34 cellular contexts compared by ENCODE assay signal in the genomic region with DNA sequence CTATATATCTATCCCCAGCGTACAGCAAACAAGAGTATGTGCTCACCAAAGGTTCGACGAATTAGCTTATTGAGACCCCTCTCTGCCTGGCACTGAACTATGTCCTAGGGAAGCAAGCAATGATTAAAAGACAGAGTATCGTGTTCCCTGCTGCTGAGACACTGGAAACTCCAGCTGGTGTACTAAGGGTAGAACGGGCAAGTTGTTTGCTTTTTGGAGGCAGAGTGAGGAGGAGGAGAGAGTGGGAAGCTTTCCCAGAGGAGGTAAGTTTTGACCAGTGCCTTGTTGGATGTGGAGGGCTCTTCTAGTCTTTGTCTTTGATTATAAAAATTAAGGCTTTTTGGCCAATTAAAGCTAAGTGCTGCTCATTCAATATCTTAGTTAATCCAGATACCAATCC.
"Had no signal": no experiment of that assay in that cellular context is flagged by ENCODE, and none has a peak within 500 bp of the region (broad histone marks: within the 10 kb centered on the region; RNA-seq: fewer than 3 reads in every experiment).

No MANE protein-coding gene starts in this region.

- H3K27me3 Mint-ChIP-seq: activated CD4-positive, alpha-beta memory T cell treated with anti-CD3 and anti-CD28 coated beads for 36 hours; activated CD4-positive, alpha-beta T cell treated with anti-CD3 and anti-CD28 coated beads, Interleukin-2, amount 10 ng/mL, durations not matched to agents 24 days and 14 days; activated CD8-positive, alpha-beta memory T cell treated with anti-CD3 and anti-CD28 coated beads, Interleukin-2, amount 10 ng/mL, durations not matched to agents 7 days and 5 days; activated naive CD4-positive, alpha-beta T cell treated with anti-CD3 and anti-CD28 coated beads, Interleukin-2, amount 50 U/mL, for 24 hours; activated naive CD8-positive, alpha-beta T cell treated with anti-CD3 and anti-CD28 coated beads for 36 hours had no signal

- DNase-seq: activated CD4-positive, alpha-beta memory T cell treated with anti-CD3 and anti-CD28 coated beads for 36 hours; activated CD4-positive, alpha-beta T cell treated with anti-CD3 and anti-CD28 coated beads for 36 hours; activated CD4-positive, alpha-beta T cell treated with anti-CD3 and anti-CD28 coated beads, Interleukin-2, amount 10 ng/mL, durations not matched to agents 24 days and 14 days; activated CD4-positive, CD25-positive, alpha-beta regulatory T cell; activated CD4-positive, CD25-positive, alpha-beta regulatory T cell treated with anti-CD3 and anti-CD28 coated beads, Interleukin-2, amount 50 U/mL, for 72 hours; activated CD8-positive, alpha-beta memory T cell treated with anti-CD3 and anti-CD28 coated beads, Interleukin-2, amount 10 ng/mL, durations not matched to agents 7 days and 5 days; activated CD8-positive, alpha-beta memory T cell treated with anti-CD3 and anti-CD28 coated beads, Interleukin-2, amount 50 U/mL, for 4 hours; activated CD8-positive, alpha-beta T cell treated with anti-CD3 and anti-CD28 coated beads, Interleukin-2, amount 10 ng/mL, durations not matched to agents 7 days and 5 days; activated effector memory CD4-positive, alpha-beta T cell treated with anti-CD3 and anti-CD28 coated beads, Interleukin-2, amount 50 U/mL, for 16 hours; activated naive CD4-positive, alpha-beta T cell treated with anti-CD3 and anti-CD28 coated beads for 36 hours; activated naive CD8-positive, alpha-beta T cell treated with anti-CD3 and anti-CD28 coated beads for 36 hours; activated naive CD8-positive, alpha-beta T cell treated with anti-CD3 and anti-CD28 coated beads, Interleukin-2, amount 50 U/mL, for 24 hours; activated T-cell treated with anti-CD3 and anti-CD28 coated beads, Interleukin-2, amount 50 U/mL, for 1 hour; activated T-cell treated with anti-CD3 and anti-CD28 coated beads, Interleukin-2, amount 50 U/mL, for 48 hours; adrenal gland; amygdala; aorta; body of pancreas; central memory CD4-positive, alpha-beta T cell; cerebellar nuclear complex; colonic mucosa; effector CD8-positive, alpha-beta T cell; esophagus squamous epithelium; foreskin melanocyte; T-helper 2 cell had no signal

- FAIRE-seq: endometrium, endothelial cell of umbilical vein had no signal

- H3K4me1 Mint-ChIP-seq: activated CD4-positive, alpha-beta T cell treated with anti-CD3 and anti-CD28 coated beads for 36 hours; activated CD4-positive, alpha-beta T cell treated with anti-CD3 and anti-CD28 coated beads, Interleukin-2, amount 10 ng/mL, durations not matched to agents 24 days and 14 days; activated CD8-positive, alpha-beta memory T cell treated with anti-CD3 and anti-CD28 coated beads, Interleukin-2, amount 10 ng/mL, durations not matched to agents 7 days and 5 days; activated naive CD4-positive, alpha-beta T cell treated with anti-CD3 and anti-CD28 coated beads, Interleukin-2, amount 50 U/mL, for 24 hours; activated naive CD8-positive, alpha-beta T cell treated with anti-CD3 and anti-CD28 coated beads for 36 hours; activated naive CD8-positive, alpha-beta T cell treated with anti-CD3 and anti-CD28 coated beads, Interleukin-2, amount 50 U/mL, for 24 hours had no signal

- H3K9me3 ChIP-seq: adrenal gland, body of pancreas, breast epithelium, colonic mucosa, esophagus squamous epithelium, gastroesophageal sphincter had no signal

- H3K9me3 Mint-ChIP-seq: activated CD4-positive, alpha-beta memory T cell treated with anti-CD3 and anti-CD28 coated beads for 36 hours; activated CD4-positive, alpha-beta T cell treated with anti-CD3 and anti-CD28 coated beads, Interleukin-2, amount 10 ng/mL, durations not matched to agents 24 days and 14 days; activated naive CD4-positive, alpha-beta T cell treated with anti-CD3 and anti-CD28 coated beads for 36 hours; activated naive CD4-positive, alpha-beta T cell treated with anti-CD3 and anti-CD28 coated beads, Interleukin-2, amount 50 U/mL, for 24 hours; activated naive CD8-positive, alpha-beta T cell treated with anti-CD3 and anti-CD28 coated beads for 36 hours; activated naive CD8-positive, alpha-beta T cell treated with anti-CD3 and anti-CD28 coated beads, Interleukin-2, amount 50 U/mL, for 24 hours; activated T-helper 1 cell treated with anti-CD3 and anti-CD28 coated beads, Interleukin-12 subunit alpha, Interleukin-12 subunit beta, Interleukin-2, Interleukin-4 antibody, amounts not matched to agents 30 ng/mL and 10 ng/mL and 1 ng/mL, durations not matched to agents 14 hours and 24 hours and 36 hours; activated T-helper 2 cell treated with anti-CD3 and anti-CD28 coated beads, Interferon-gamma antibody, Interleukin-2, Interleukin-4, amounts not matched to agents 10 μg/mL and 5 μg/mL and 100 μg/mL, durations not matched to agents 14 hours and 24 hours and 36 hours had no signal

- H3K27ac ChIP-seq: adrenal gland, body of pancreas, breast epithelium, cardiac muscle cell, colonic mucosa, epithelial cell of prostate, esophagus squamous epithelium, gastroesophageal sphincter had no signal

- ATAC-seq: activated CD4-positive, alpha-beta T cell treated with anti-CD3 and anti-CD28 coated beads for 36 hours; activated CD8-positive, alpha-beta memory T cell treated with anti-CD3 and anti-CD28 coated beads, Interleukin-2, amount 10 ng/mL, durations not matched to agents 7 days and 5 days; activated CD8-positive, alpha-beta T cell treated with anti-CD3 and anti-CD28 coated beads, Interleukin-2, amount 10 ng/mL, durations not matched to agents 7 days and 5 days; activated naive CD8-positive, alpha-beta T cell treated with anti-CD3 and anti-CD28 coated beads, Interleukin-2, amount 50 U/mL, for 24 hours; body of pancreas; gastroesophageal sphincter had no signal

- H3K36me3 ChIP-seq: adrenal gland, breast epithelium, cardiac muscle cell, colonic mucosa, esophagus squamous epithelium, gastroesophageal sphincter had no signal

- H3K4me1 ChIP-seq: adrenal gland, breast epithelium, colonic mucosa, esophagus squamous epithelium, gastroesophageal sphincter had no signal

- H3K4me3 ChIP-seq: adrenal gland, body of pancreas, breast epithelium, cardiac muscle cell, colonic mucosa, esophagus squamous epithelium, gastroesophageal sphincter had no signal

- H3K27me3 ChIP-seq: body of pancreas, cardiac muscle cell, colonic mucosa, esophagus squamous epithelium, gastroesophageal sphincter had no signal

- H3K27ac Mint-ChIP-seq: activated CD4-positive, alpha-beta memory T cell treated with anti-CD3 and anti-CD28 coated beads for 36 hours; activated CD4-positive, alpha-beta T cell treated with anti-CD3 and anti-CD28 coated beads for 36 hours; activated CD4-positive, alpha-beta T cell treated with anti-CD3 and anti-CD28 coated beads, Interleukin-2, amount 10 ng/mL, durations not matched to agents 24 days and 14 days; activated CD8-positive, alpha-beta memory T cell treated with anti-CD3 and anti-CD28 coated beads, Interleukin-2, amount 10 ng/mL, durations not matched to agents 7 days and 5 days; activated CD8-positive, alpha-beta T cell treated with anti-CD3 and anti-CD28 coated beads, Interleukin-2, amount 10 ng/mL, durations not matched to agents 7 days and 5 days; activated naive CD4-positive, alpha-beta T cell treated with anti-CD3 and anti-CD28 coated beads for 36 hours; activated naive CD4-positive, alpha-beta T cell treated with anti-CD3 and anti-CD28 coated beads, Interleukin-2, amount 50 U/mL, for 24 hours; activated naive CD8-positive, alpha-beta T cell treated with anti-CD3 and anti-CD28 coated beads for 36 hours; activated naive CD8-positive, alpha-beta T cell treated with anti-CD3 and anti-CD28 coated beads, Interleukin-2, amount 50 U/mL, for 24 hours; activated T-helper 1 cell treated with anti-CD3 and anti-CD28 coated beads, Interleukin-12 subunit alpha, Interleukin-12 subunit beta, Interleukin-2, Interleukin-4 antibody, amounts not matched to agents 30 ng/mL and 10 ng/mL and 1 ng/mL, durations not matched to agents 14 hours and 24 hours and 36 hours; activated T-helper 2 cell treated with anti-CD3 and anti-CD28 coated beads, Interferon-gamma antibody, Interleukin-2, Interleukin-4, amounts not matched to agents 10 μg/mL and 5 μg/mL and 100 μg/mL, durations not matched to agents 14 hours and 24 hours and 36 hours had no signal

- H3K36me3 Mint-ChIP-seq: activated CD4-positive, alpha-beta memory T cell treated with anti-CD3 and anti-CD28 coated beads for 36 hours; activated CD8-positive, alpha-beta memory T cell treated with anti-CD3 and anti-CD28 coated beads, Interleukin-2, amount 10 ng/mL, durations not matched to agents 7 days and 5 days; activated naive CD4-positive, alpha-beta T cell treated with anti-CD3 and anti-CD28 coated beads, Interleukin-2, amount 50 U/mL, for 24 hours; activated naive CD8-positive, alpha-beta T cell treated with anti-CD3 and anti-CD28 coated beads for 36 hours had no signal

- H3K4me3 Mint-ChIP-seq: activated CD4-positive, alpha-beta memory T cell treated with anti-CD3 and anti-CD28 coated beads for 36 hours; activated CD4-positive, alpha-beta T cell treated with anti-CD3 and anti-CD28 coated beads for 36 hours; activated CD4-positive, alpha-beta T cell treated with anti-CD3 and anti-CD28 coated beads, Interleukin-2, amount 10 ng/mL, durations not matched to agents 24 days and 14 days; activated CD8-positive, alpha-beta memory T cell treated with anti-CD3 and anti-CD28 coated beads, Interleukin-2, amount 10 ng/mL, durations not matched to agents 7 days and 5 days; activated CD8-positive, alpha-beta T cell treated with anti-CD3 and anti-CD28 coated beads, Interleukin-2, amount 10 ng/mL, durations not matched to agents 7 days and 5 days; activated naive CD4-positive, alpha-beta T cell treated with anti-CD3 and anti-CD28 coated beads for 36 hours; activated naive CD4-positive, alpha-beta T cell treated with anti-CD3 and anti-CD28 coated beads, Interleukin-2, amount 50 U/mL, for 24 hours; activated naive CD8-positive, alpha-beta T cell treated with anti-CD3 and anti-CD28 coated beads for 36 hours; activated naive CD8-positive, alpha-beta T cell treated with anti-CD3 and anti-CD28 coated beads, Interleukin-2, amount 50 U/mL, for 24 hours; activated T-helper 1 cell treated with anti-CD3 and anti-CD28 coated beads, Interleukin-12 subunit alpha, Interleukin-12 subunit beta, Interleukin-2, Interleukin-4 antibody, amounts not matched to agents 30 ng/mL and 10 ng/mL and 1 ng/mL, durations not matched to agents 14 hours and 24 hours and 36 hours had no signal
